14 cellular contexts compared by ENCODE assay signal in the genomic region with DNA sequence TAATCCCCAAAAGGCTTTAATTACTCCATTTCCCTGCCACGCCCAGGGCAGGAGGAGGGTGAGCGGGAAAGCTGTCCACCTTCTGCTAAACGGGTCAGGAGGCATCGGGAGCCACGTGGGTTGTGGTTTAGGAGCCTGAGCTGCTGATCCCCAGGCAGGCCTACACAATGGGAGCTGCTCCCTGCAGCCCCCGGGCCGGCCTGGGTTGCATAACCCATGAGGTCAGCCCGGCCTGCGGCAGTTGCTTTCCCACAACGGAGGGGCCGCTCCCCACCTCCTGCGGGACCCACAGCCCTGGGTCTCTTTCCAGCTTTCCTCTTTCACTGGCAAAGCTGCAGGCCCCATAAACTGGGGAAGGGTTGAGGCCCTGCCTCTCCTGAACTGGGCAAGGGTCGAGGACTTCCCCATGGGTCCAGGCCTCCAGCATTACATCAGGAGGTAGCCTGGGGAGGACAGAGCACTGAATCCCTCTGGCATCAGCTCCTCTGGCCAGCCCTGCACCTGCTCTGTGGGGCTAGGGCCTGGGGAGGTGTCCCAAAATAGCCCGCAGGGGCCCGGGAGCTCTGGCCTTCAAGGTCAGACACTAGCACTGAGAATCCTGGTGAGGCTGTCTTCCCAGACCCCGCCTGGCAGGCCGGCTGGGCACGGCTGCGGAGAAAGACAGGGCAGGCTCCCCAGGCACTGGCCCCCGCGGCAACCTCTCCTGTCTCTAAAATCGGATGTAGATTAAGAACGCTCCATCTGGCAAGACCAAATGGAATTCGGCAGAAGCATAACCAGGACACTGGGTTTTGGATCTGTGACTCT. TPM values are rescaled to one million over a fixed set of nuclear protein-coding genes. Genes with fewer than 3 reads are reported as not detected.
A peak's percentile ranks its signal among the peaks of the same experiment; 100 is the strongest.
DNase-seq lines count a peak whose midpoint lies in the region; ATAC-seq and TF ChIP-seq lines count a peak whose summit lies in the region.
"Had no signal": no experiment of that assay in that cellular context is flagged by ENCODE, and none has a peak within 500 bp of the region (broad histone marks: within the 10 kb centered on the region; RNA-seq: fewer than 3 reads in every experiment).

No MANE protein-coding gene starts in this region.

- ATAC-seq in WTC11 = peak; percentile 19
- peak; percentile 23 for ATAC-seq in left lobe of liver
- ATAC-seq in GM21526 (IDR thresholded peaks at IDR 0.05; ENCODE audit: low FRiP score, unreplicated experiment) = no peak
- ATAC-seq: activated CD4-positive, CD25-positive, alpha-beta regulatory T cell treated with anti-CD3 and anti-CD28 coated beads, Interleukin-2, amount 50 U/mL, for 24 hours; activated T-cell treated with anti-CD3 and anti-CD28 coated beads, Interleukin-2, amount 50 U/mL, for 72 hours had no signal

- H3K4me3 Mint-ChIP-seq in WTC11 = no peak overlapping the region
- H3K4me3 Mint-ChIP-seq: activated T-cell treated with anti-CD3 and anti-CD28 coated beads, Interleukin-2, amount 50 U/mL, for 72 hours had no signal

- DNase-seq in DMS 273 (lab: John Stamatoyannopoulos, UW; ENCODE audit: unreplicated experiment) = peak; percentile 40
- no peak for DNase-seq in DMS 273 treated with DMSO at 0.1 percent for 48 hours (lab: John Stamatoyannopoulos, UW)
- DNase-seq in WTC11 (ENCODE audit: low spot score) = no peak
- no peak for DNase-seq in left lobe of liver (ENCODE audit: low spot score)
- DNase-seq in transverse colon = peak; percentile 51
- no peak for DNase-seq in GM23248
- DNase-seq in NCI-H1417 (lab: John Stamatoyannopoulos, UW) = no peak
- DNase-seq: activated T-cell treated with anti-CD3 and anti-CD28 coated beads, Interleukin-2, amount 50 U/mL, for 72 hours; HCEC 1CT; mesendoderm had no signal

- no peaks in the 10 kb centered on the region for H3K36me3 ChIP-seq in transverse colon
- H3K36me3 ChIP-seq in GM23248 (ENCODE audit: low read depth) = no peaks in the 10 kb centered on the region

- no peaks in the 10 kb centered on the region for H3K9me3 ChIP-seq in transverse colon
- no peaks in the 10 kb centered on the region for H3K9me3 ChIP-seq in GM23248 (ENCODE audit: low read depth)

- WGBS in transverse colon (ENCODE audit: low coverage in 1 of 2), 2 donors = 83 to 84% methylated on average over 3 to 22 of the region's 24 CpGs
- WGBS in GM23248 (ENCODE audit: low coverage in 1 of 2, low lambda C conversion rate in 2 of 2, missing lambda C conversion rate in 2 of 2), 2 experiments = 57 to 60% methylated on average over 24 of the region's 24 CpGs

- H3K4me1 ChIP-seq in transverse colon = peaks cover 0 to 21% (median 15%) of the 10 kb centered on the region in 4 donors
- H3K4me1 ChIP-seq in GM23248 (ENCODE audit: insufficient read depth) = peaks cover 6% of the 10 kb centered on the region; the same call in 1 of the 2 replicates

- H3K9me3 Mint-ChIP-seq in WTC11 = no peaks in the 10 kb centered on the region
- H3K9me3 Mint-ChIP-seq: activated T-cell treated with anti-CD3 and anti-CD28 coated beads, Interleukin-2, amount 50 U/mL, for 72 hours had no signal

- no peak overlapping the region for H2AFZ ChIP-seq in GM23248

- CTCF ChIA-PET in WTC11 (lab: Charles Lee) = interaction anchor here (0.9 kb wide), 2 partner anchors 27 to 71 kb away, joined by 3 read pairs; no protein-coding TSS in a partner anchor

- TF ChIP-seq EP300 in transverse colon (IDR thresholded peaks at IDR 0.05; ENCODE audit: low read depth) = no peak

- H3K79me2 ChIP-seq in GM23248 (ENCODE audit: insufficient read depth) = no peaks in the 10 kb centered on the region

- intact Hi-C loops in transverse colon (cut with DNase I; ENCODE audit: low total_unique reads) = no loop called here

- no peak overlapping the region for H3K9ac ChIP-seq in GM23248

- H3K27me3 Mint-ChIP-seq in WTC11 (ENCODE audit: low read depth) = no peaks in the 10 kb centered on the region; the same call in 1 of the 2 replicates

- H3K4me3 ChIP-seq in transverse colon (no peak overlapping the region), GM23248 (no peak overlapping the region)

- peaks cover 13% of the 10 kb centered on the region for H3K4me1 Mint-ChIP-seq in WTC11

- TF ChIP-seq POLR2A in transverse colon (IDR thresholded peaks at IDR 0.05) = no peak

- in situ Hi-C loops in transverse colon (cut with MboI; ENCODE audit: low pct_ligation_motif_present in 1 of 4, low pct_unique_long_range_greater_than_20kb in 1 of 4, low sequenced_read_pairs in 3 of 4) = no loop called here
- in situ Hi-C loops in GM23248 (cut with MboI) = no loop called here

- peak overlapping the region in 1 of 4 donors; percentile 9 for H3K27ac ChIP-seq in transverse colon
- H3K27ac ChIP-seq in GM23248 = no peak overlapping the region
- H3K27ac ChIP-seq: 22Rv1 had no signal

- H3K27ac Mint-ChIP-seq in WTC11 = no peak overlapping the region
- H3K27ac Mint-ChIP-seq: activated T-cell treated with anti-CD3 and anti-CD28 coated beads, Interleukin-2, amount 50 U/mL, for 72 hours had no signal

- H3K27me3 ChIP-seq in transverse colon (no peaks in the 10 kb centered on the region), GM23248 (replicated peaks; ENCODE audit: insufficient read depth) (no peaks in the 10 kb centered on the region)

- H3K9me2 ChIP-seq in GM23248 (ENCODE audit: insufficient read depth) = no peaks in the 10 kb centered on the region

- TF ChIP-seq CTCF in WTC11 (IDR thresholded peaks at IDR 0.05) (no peak), transverse colon (IDR thresholded peaks at IDR 0.05) (no peak)

- H3K36me3 Mint-ChIP-seq in WTC11 = no peaks in the 10 kb centered on the region

- no peak overlapping the region for H3K4me2 ChIP-seq in GM23248 (ENCODE audit: unreplicated experiment)

- H3F3A ChIP-seq in GM23248 (ENCODE audit: insufficient read depth) = no peaks in the 10 kb centered on the region

- H4K20me1 ChIP-seq in GM23248 (ENCODE audit: insufficient read depth) = no peaks in the 10 kb centered on the region

- POLR2A ChIA-PET in WTC11 (lab: Charles Lee) = interaction anchor here (1.0 kb wide), 1 partner anchor 88 kb away, joined by 3 read pairs; no protein-coding TSS in a partner anchor

TF ChIP-seq in WTC11, 78 proteins besides CTCF, POLR2A, EP300 and RAD21:
- TF ChIP-seq GABPB1 (CRISPR knock-in tag; IDR thresholded peaks at IDR 0.05) (peak; percentile 55; the same call in 1 of the 2 replicates), ZBTB21 (CRISPR knock-in tag; IDR thresholded peaks at IDR 0.05; ENCODE audit: borderline replicate concordance) (no peak), SMAD4 (CRISPR knock-in tag; IDR thresholded peaks at IDR 0.05) (no peak)

RNA-seq across cellular contexts. Expression of gene ZDHHC19, which starts 47.3 kb away (rescaled TPM):
- total RNA-seq in WTC11 (2021) = 4.4 to 5.2 TPM (median 4.5 TPM) in 3 replicates
- total RNA-seq in left lobe of liver = 1.3 TPM
- not detected for total RNA-seq in transverse colon
- total RNA-seq in GM23248 (2014; rRNA removed; shearing (Covaris generic)) = not detected in 2 replicates
- polyA plus RNA-seq in GM23248 (2016; fragmentation: Nextera tagmentation; extraction: Ambion mirVana) = not detected in 2 replicates
- total RNA-seq: activated T-cell treated with anti-CD3 and anti-CD28 coated beads, Interleukin-2, amount 50 U/mL, for 72 hours; pulmonary artery endothelial cell had no signal

RNA-seq across cellular contexts. Expression of gene SLC51A, which starts 52.4 kb away (rescaled TPM):
- total RNA-seq in WTC11 (2021) (6.9 to 8.4 TPM (median 7.6 TPM) in 3 replicates), left lobe of liver (20.0 TPM), transverse colon (100 to 1,000 TPM in 1 of 4 donors, 10 to 100 TPM in 2, 1 to 10 TPM in 1; 7.2 to 123 (median 40.5) TPM)
- not detected in 2 replicates for total RNA-seq in GM23248 (2014; rRNA removed; shearing (Covaris generic))
- polyA plus RNA-seq in GM23248 (2016; fragmentation: Nextera tagmentation; extraction: Ambion mirVana) = 3.4 and 6.0 TPM in 2 replicates
- total RNA-seq: activated T-cell treated with anti-CD3 and anti-CD28 coated beads, Interleukin-2, amount 50 U/mL, for 72 hours; pulmonary artery endothelial cell had no signal

Comparison
In these comparisons a context has a peak if more than half of its experiments do, and no peak if none do; other contexts are left out.
1. DNase-seq: peak in DMS 273 (single experiment) and transverse colon (single experiment); none in DMS 273 treated with DMSO at 0.1 percent for 48 hours (single experiment), WTC11 (single experiment), left lobe of liver (single experiment), GM23248 (single experiment) and NCI-H1417 (0 of 3).